8 cellular contexts compared by ENCODE assay signal in the genomic region with DNA sequence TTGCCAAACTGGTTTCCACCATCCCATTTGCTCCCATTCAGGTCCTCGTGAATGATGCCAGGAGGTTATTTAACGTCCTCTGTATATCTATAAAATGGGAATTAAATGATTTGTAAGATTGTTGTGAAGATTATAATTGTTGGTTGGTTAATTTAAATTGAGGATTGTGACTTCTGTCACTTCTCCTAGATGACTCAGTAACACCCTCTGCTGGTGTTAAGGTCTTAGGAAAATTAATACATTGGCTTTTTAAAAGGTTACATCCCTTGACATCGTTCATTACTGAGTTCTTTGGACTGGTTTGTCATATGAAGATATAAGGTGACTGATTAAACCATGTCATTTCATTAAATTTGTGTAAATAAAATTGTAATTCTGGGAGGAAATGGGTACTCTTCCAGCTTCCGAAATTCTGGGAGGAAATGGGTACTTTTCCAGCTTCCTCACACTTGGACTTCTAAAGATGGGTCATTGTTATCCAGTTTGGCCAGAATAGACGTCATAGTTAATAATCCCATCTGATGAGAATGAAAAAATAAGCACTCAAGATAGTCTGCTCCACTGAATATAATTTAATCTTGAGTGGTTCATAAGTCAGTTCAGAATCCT. TPM values are rescaled to one million over a fixed set of nuclear protein-coding genes. Genes with fewer than 3 reads are reported as not detected.
DNase-seq lines count a peak whose midpoint lies in the region; ATAC-seq, FAIRE-seq and TF ChIP-seq lines count a peak whose summit lies in the region.

No MANE protein-coding gene starts in this region.

- peak; percentile 76 for TF ChIP-seq CTCF in A673 (conservative IDR thresholded peaks at IDR 0.05; ENCODE audit: low read depth, low read length)
- TF ChIP-seq CTCF in GM13977 (IDR thresholded peaks at IDR 0.05; ENCODE audit: extremely low read depth, insufficient read depth, missing control alignments): peak; percentile 37
- peak; percentile 58 for TF ChIP-seq CTCF in upper lobe of right lung (IDR thresholded peaks at IDR 0.05)

- H3K27ac Mint-ChIP-seq in activated CD4-positive, alpha-beta memory T cell treated with anti-CD3 and anti-CD28 coated beads, Interleukin-2, amount 10 ng/mL, durations not matched to agents 7 days and 5 days: no peak overlapping the region

- ATAC-seq in upper lobe of right lung (peak; percentile 47), GM21528 (IDR thresholded peaks at IDR 0.05; ENCODE audit: low FRiP score, unreplicated experiment) (no peak)

- H3K36me3 ChIP-seq in A673 (ENCODE audit: insufficient read depth, low read length, poor library complexity, severe bottlenecking) (peaks cover 7% of the 10 kb centered on the region), upper lobe of right lung (peaks cover 14% of the 10 kb centered on the region)

- no peak overlapping the region for H3K4me3 Mint-ChIP-seq in activated CD4-positive, alpha-beta memory T cell treated with anti-CD3 and anti-CD28 coated beads, Interleukin-2, amount 10 ng/mL, durations not matched to agents 7 days and 5 days

- no peak overlapping the region for H3K4me3 ChIP-seq in A673 (ENCODE audit: low read depth, low read length, poor library complexity, severe bottlenecking)
- H3K4me3 ChIP-seq in upper lobe of right lung: no peak overlapping the region

- H3K27me3 ChIP-seq in A673 (replicated peaks; ENCODE audit: insufficient read depth, low read depth, low read length, poor library complexity) (no peaks in the 10 kb centered on the region), upper lobe of right lung (no peaks in the 10 kb centered on the region)

- H3K9me3 ChIP-seq in A673 (ENCODE audit: low read depth, low read length, poor library complexity, severe bottlenecking) (no peaks in the 10 kb centered on the region), upper lobe of right lung (no peaks in the 10 kb centered on the region)

- intact Hi-C loops in A673 (cut with micrococcal nuclease; ENCODE audit: unreplicated experiment) (loop anchor here (1.0 to 10.0 kb wide), 2 partner anchors 101 to 206 kb away; partner anchors contain the start of gene GLCE), upper lobe of right lung (cut with DNase I) (no loop called here)

- no TSS peak for BruUV-seq in A673 (replicated peaks; lab: Mats Ljungman, UMichigan)

- FAIRE-seq in frontal cortex (lab: Jason Lieb, UNC): peak; percentile 89

- no peaks in the 10 kb centered on the region for H3K9me3 Mint-ChIP-seq in activated CD4-positive, alpha-beta memory T cell treated with anti-CD3 and anti-CD28 coated beads, Interleukin-2, amount 10 ng/mL, durations not matched to agents 7 days and 5 days

- H3K27ac ChIP-seq in A673 (ENCODE audit: low read depth, low read length, poor library complexity, severe bottlenecking) (no peak overlapping the region), upper lobe of right lung (no peak overlapping the region)

- H3K27me3 Mint-ChIP-seq in activated CD4-positive, alpha-beta memory T cell treated with anti-CD3 and anti-CD28 coated beads, Interleukin-2, amount 10 ng/mL, durations not matched to agents 7 days and 5 days: no peaks in the 10 kb centered on the region

- no peaks in the 10 kb centered on the region for H3K36me3 Mint-ChIP-seq in activated CD4-positive, alpha-beta memory T cell treated with anti-CD3 and anti-CD28 coated beads, Interleukin-2, amount 10 ng/mL, durations not matched to agents 7 days and 5 days (ENCODE audit: low read depth)

- H3K4me1 ChIP-seq in A673 (ENCODE audit: insufficient read depth, low read length, poor library complexity, severe bottlenecking) (peaks cover 9% of the 10 kb centered on the region), upper lobe of right lung (no peaks in the 10 kb centered on the region)

- in situ Hi-C loops in GM13977 (cut with MboI; ENCODE audit: low pct_unique_long_range_greater_than_20kb, low sequenced_read_pairs, unreplicated experiment): loop anchor here (25.0 kb wide), 1 partner anchor 203 kb away; no protein-coding TSS in a partner anchor

- CTCF ChIA-PET in A673 (lab: Charles Lee): interaction anchor here (0.7 kb wide), 1 partner anchor 206 kb away, joined by 5 read pairs; no protein-coding TSS in a partner anchor
- CTCF ChIA-PET in activated CD4-positive, alpha-beta memory T cell treated with anti-CD3 and anti-CD28 coated beads, Interleukin-2, amount 10 ng/mL, durations not matched to agents 7 days and 5 days (lab: Charles Lee): interaction anchor here (1.3 to 1.4 kb wide), 2 partner anchors 206 to 212 kb away, joined by 5 to 8 read pairs; no protein-coding TSS in a partner anchor

- POLR2A ChIA-PET in A673 (lab: Charles Lee; ENCODE audit: low non-redundant PET): no interaction called here
- POLR2A ChIA-PET in activated CD4-positive, alpha-beta memory T cell treated with anti-CD3 and anti-CD28 coated beads, Interleukin-2, amount 10 ng/mL, durations not matched to agents 7 days and 5 days (lab: Charles Lee): no interaction called here

- DNase-seq in A673 (ENCODE audit: low spot score) (peak; percentile 59), GM13977 (ENCODE audit: low spot score) (no peak), RKO (ENCODE audit: low spot score) (peak; percentile 47), frontal cortex (ENCODE audit: low spot score in 2 of 2) (no peak), upper lobe of right lung (no peak)
- no peak for DNase-seq in activated CD4-positive, alpha-beta T cell treated with anti-CD3 and anti-CD28 coated beads, Interleukin-2, amount 50 U/mL, for 48 hours
- no peak for DNase-seq in activated CD4-positive, alpha-beta memory T cell treated with anti-CD3 and anti-CD28 coated beads, Interleukin-2, amount 10 ng/mL, durations not matched to agents 7 days and 5 days

- H3K4me1 Mint-ChIP-seq in activated CD4-positive, alpha-beta memory T cell treated with anti-CD3 and anti-CD28 coated beads, Interleukin-2, amount 10 ng/mL, durations not matched to agents 7 days and 5 days: no peaks in the 10 kb centered on the region

RNA-seq across cellular contexts. Expression of gene PAQR5, which starts 33.3 kb away (rescaled TPM):
- total RNA-seq in A673 (2021): 16.0 and 19.1 TPM in 2 replicates
- total RNA-seq in frontal cortex: 0.82 TPM
- 37.9 TPM for total RNA-seq in upper lobe of right lung
- total RNA-seq in activated CD4-positive, alpha-beta memory T cell treated with anti-CD3 and anti-CD28 coated beads, Interleukin-2, amount 10 ng/mL, durations not matched to agents 7 days and 5 days: not detected

Comparison
In these comparisons a context has a peak if more than half of its experiments do, and no peak if none do; other contexts are left out.
1. DNase-seq: peak in A673 (single experiment) and RKO (single experiment); none in GM13977 (single experiment), frontal cortex (0 of 2), upper lobe of right lung (single experiment), activated CD4-positive, alpha-beta T cell treated with anti-CD3 and anti-CD28 coated beads, Interleukin-2, amount 50 U/mL, for 48 hours (0 of 2) and activated CD4-positive, alpha-beta memory T cell treated with anti-CD3 and anti-CD28 coated beads, Interleukin-2, amount 10 ng/mL, durations not matched to agents 7 days and 5 days (single experiment).
2. Peak in every context shown above with its lines, with median percentiles within 50 percentile points of each other: CTCF ChIP-seq.